In genomic region chr20:19067986-19068385, GRCh38 we compare ENCODE assay signal across 9 cellular contexts.
"Had no signal": no experiment of that assay in that cellular context is flagged by ENCODE, and none has a peak within 500 bp of the region (broad histone marks: within the 10 kb centered on the region; RNA-seq: fewer than 3 reads in every experiment).

No MANE protein-coding gene starts in this region.

- ATAC-seq: GM23338, HCT116 had no signal

- H3K36me3 ChIP-seq: HAP-1 had no signal

- H3K4me2 ChIP-seq: GM23338 had no signal

- H3K4me1 ChIP-seq: HAP-1 had no signal

- H2AFZ ChIP-seq: GM23248, GM23338 had no signal

- H3K27ac Mint-ChIP-seq: GM23338, H9, HFFc6 had no signal

- H3K4me3 Mint-ChIP-seq: GM23338, H9, HFFc6 had no signal

- H3K4me3 ChIP-seq: GM23248, GM23338, HAP-1 had no signal

- H3K27ac ChIP-seq: GM23248 had no signal

- H3K9ac ChIP-seq: GM23248 had no signal

- DNase-seq: GM23248, GOT3, H7, H9, HCEC 1CT, HFFc6 had no signal
